ENCODE assay signal across 14 cellular contexts in the genomic region with DNA sequence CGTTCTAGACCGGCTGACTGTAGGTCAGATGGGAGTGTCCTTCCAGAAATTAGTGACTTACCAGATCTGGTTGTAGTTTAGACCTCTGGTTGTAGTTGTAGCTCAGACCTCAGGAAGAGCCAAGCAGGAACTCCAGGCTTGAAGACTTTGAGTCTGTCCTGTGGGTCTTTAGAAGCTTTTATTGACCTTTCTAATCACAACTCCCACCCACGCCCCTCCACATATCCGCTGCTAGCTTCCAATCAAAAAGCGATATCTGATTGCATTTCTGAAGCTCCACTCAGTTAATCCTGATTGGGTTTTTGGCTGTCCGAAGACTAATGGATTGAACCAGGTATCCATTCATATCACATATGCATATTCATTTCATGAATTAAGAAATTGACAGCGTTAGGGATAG. TPM values are rescaled to one million over a fixed set of nuclear protein-coding genes. Genes with fewer than 3 reads are reported as not detected.
"Had no signal": no experiment of that assay in that cellular context is flagged by ENCODE, and none has a peak within 500 bp of the region (broad histone marks: within the 10 kb centered on the region; RNA-seq: fewer than 3 reads in every experiment).

TSS of gene HNRNPCL1 (minus strand) at position 101 of the 400 bp plus-strand sequence. CDS start 431 bp downstream, outside the sequence.

RNA-seq across cellular contexts. Expression of gene HNRNPCL1, which starts in this region (rescaled TPM):
- total RNA-seq: stomach, subcutaneous adipose tissue, suprapubic skin, temporal lobe, thoracic aorta, thyroid gland, tibial nerve, transverse colon, upper lobe of left lung, upper lobe of right lung, ureter, urinary bladder, uterus, vagina had no signal
